19 cellular contexts compared by ENCODE assay signal in genomic region chr12:115828151-115828550, GRCh38.
DNase-seq lines count a peak whose midpoint lies in the region; ATAC-seq and TF ChIP-seq lines count a peak whose summit lies in the region.
"Had no signal": no experiment of that assay in that cellular context is flagged by ENCODE, and none has a peak within 500 bp of the region (broad histone marks: within the 10 kb centered on the region; RNA-seq: fewer than 3 reads in every experiment).

No MANE protein-coding gene starts in this region.

- DNase-seq in EH (ENCODE audit: low read depth): peak; percentile 7
- peak; percentile 3 for DNase-seq in choroid plexus epithelial cell (ENCODE audit: low read depth)
- no peak for DNase-seq in NCI-H2171 (lab: John Stamatoyannopoulos, UW)
- no peak for DNase-seq in right atrium auricular region (ENCODE audit: low spot score)
- no peak for DNase-seq in testis
- DNase-seq: 8988T; ACHN; BE2C; C1 segment of cervical spinal cord; Caco-2; Calu3; CD4-positive, alpha-beta T cell; CD8-positive, alpha-beta T cell; DMS79 treated with DMSO at 0.1 percent for 48 hours; GF-D8 had no signal

- ATAC-seq in SK-N-SH treated with all-trans-retinoic acid at 6 μM for 48 hours: no peak
- ATAC-seq: CD8-positive, alpha-beta T cell had no signal

- intact Hi-C loops in testis (cut with DNase I; ENCODE audit: low total_unique reads): no loop called here

- TF ChIP-seq CTCF in 22Rv1 (IDR thresholded peaks at IDR 0.05): no peak
- no peak for TF ChIP-seq CTCF in VCaP (conservative IDR thresholded peaks at IDR 0.05)
- no peak for TF ChIP-seq CTCF in choroid plexus epithelial cell (conservative IDR thresholded peaks at IDR 0.05; ENCODE audit: low read depth, low read length)
- no peak for TF ChIP-seq CTCF in right atrium auricular region (IDR thresholded peaks at IDR 0.05)
- TF ChIP-seq CTCF in testis (IDR thresholded peaks at IDR 0.05): no peak

- no peak for TF ChIP-seq POLR2A in testis (IDR thresholded peaks at IDR 0.05)

- H3K27ac ChIP-seq in 22Rv1: peak overlapping the region; percentile 87; the same call in 1 of the 2 replicates
- peak overlapping the region; percentile 93 for H3K27ac ChIP-seq in VCaP
- no peak overlapping the region for H3K27ac ChIP-seq in right atrium auricular region
- no peak overlapping the region for H3K27ac ChIP-seq in testis
- H3K27ac ChIP-seq: BLaER1 had no signal

- H3K36me3 ChIP-seq in right atrium auricular region (no peaks in the 10 kb centered on the region), testis (ENCODE audit: low read depth, missing control alignments) (no peaks in the 10 kb centered on the region)
- H3K36me3 ChIP-seq: BE2C, BLaER1 had no signal

- H3K9me3 ChIP-seq in right atrium auricular region (peaks cover 0 to 12% of the 10 kb centered on the region in 2 donors), testis (no peaks in the 10 kb centered on the region)
- H3K9me3 ChIP-seq: BE2C, Caco-2 had no signal

- H3K27me3 ChIP-seq in right atrium auricular region (no peaks in the 10 kb centered on the region), testis (no peaks in the 10 kb centered on the region)
- H3K27me3 ChIP-seq: BE2C, BLaER1 had no signal

- no peaks in the 10 kb centered on the region for H3K4me1 ChIP-seq in right atrium auricular region
- H3K4me1 ChIP-seq in testis: no peaks in the 10 kb centered on the region
- H3K4me1 ChIP-seq: BE2C, BLaER1, Caco-2 had no signal

- WGBS in testis, 2 donors: 62 to 74% methylated on average over 5 of the region's 5 CpGs

- no peak overlapping the region for H3K4me3 ChIP-seq in choroid plexus epithelial cell (ENCODE audit: low read depth, low read length)
- H3K4me3 ChIP-seq in right atrium auricular region: no peak overlapping the region
- H3K4me3 ChIP-seq in testis: no peak overlapping the region
- H3K4me3 ChIP-seq: BLaER1 had no signal

TF ChIP-seq in SK-N-SH treated with all-trans-retinoic acid at 6 μM for 48 hours, 23 proteins besides CTCF, POLR2A, EP300 and RAD21:
- TF ChIP-seq, protein P1, sequence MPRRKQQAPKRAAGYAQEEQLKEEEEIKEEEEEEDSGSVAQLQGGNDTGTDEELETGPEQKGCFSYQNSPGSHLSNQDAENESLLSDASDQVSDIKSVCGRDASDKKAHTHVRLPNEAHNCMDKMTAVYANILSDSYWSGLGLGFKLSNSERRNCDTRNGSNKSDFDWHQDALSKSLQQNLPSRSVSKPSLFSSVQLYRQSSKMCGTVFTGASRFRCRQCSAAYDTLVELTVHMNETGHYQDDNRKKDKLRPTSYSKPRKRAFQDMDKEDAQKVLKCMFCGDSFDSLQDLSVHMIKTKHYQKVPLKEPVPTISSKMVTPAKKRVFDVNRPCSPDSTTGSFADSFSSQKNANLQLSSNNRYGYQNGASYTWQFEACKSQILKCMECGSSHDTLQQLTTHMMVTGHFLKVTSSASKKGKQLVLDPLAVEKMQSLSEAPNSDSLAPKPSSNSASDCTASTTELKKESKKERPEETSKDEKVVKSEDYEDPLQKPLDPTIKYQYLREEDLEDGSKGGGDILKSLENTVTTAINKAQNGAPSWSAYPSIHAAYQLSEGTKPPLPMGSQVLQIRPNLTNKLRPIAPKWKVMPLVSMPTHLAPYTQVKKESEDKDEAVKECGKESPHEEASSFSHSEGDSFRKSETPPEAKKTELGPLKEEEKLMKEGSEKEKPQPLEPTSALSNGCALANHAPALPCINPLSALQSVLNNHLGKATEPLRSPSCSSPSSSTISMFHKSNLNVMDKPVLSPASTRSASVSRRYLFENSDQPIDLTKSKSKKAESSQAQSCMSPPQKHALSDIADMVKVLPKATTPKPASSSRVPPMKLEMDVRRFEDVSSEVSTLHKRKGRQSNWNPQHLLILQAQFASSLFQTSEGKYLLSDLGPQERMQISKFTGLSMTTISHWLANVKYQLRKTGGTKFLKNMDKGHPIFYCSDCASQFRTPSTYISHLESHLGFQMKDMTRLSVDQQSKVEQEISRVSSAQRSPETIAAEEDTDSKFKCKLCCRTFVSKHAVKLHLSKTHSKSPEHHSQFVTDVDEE (CRISPR knock-in tag; IDR thresholded peaks at IDR 0.05): no peak
- TF ChIP-seq GLIS3 (CRISPR knock-in tag; IDR thresholded peaks at IDR 0.05) (no peak), ZNF70 (CRISPR knock-in tag; IDR thresholded peaks at IDR 0.05) (no peak), BACH2 (CRISPR knock-in tag; IDR thresholded peaks at IDR 0.05; ENCODE audit: borderline replicate concordance) (no peak), ESRRG (CRISPR knock-in tag; IDR thresholded peaks at IDR 0.05) (no peak), OSR1 (CRISPR knock-in tag; IDR thresholded peaks at IDR 0.05) (no peak), TOX (CRISPR knock-in tag; IDR thresholded peaks at IDR 0.05; ENCODE audit: borderline replicate concordance) (no peak), SNAI2 (CRISPR knock-in tag; IDR thresholded peaks at IDR 0.05) (no peak), ZC3H10 (CRISPR knock-in tag; IDR thresholded peaks at IDR 0.05) (no peak), ZNF8 (CRISPR knock-in tag; IDR thresholded peaks at IDR 0.05) (no peak), PATZ1 (CRISPR knock-in tag; IDR thresholded peaks at IDR 0.05; ENCODE audit: borderline replicate concordance) (no peak), ZFP30 (CRISPR knock-in tag; IDR thresholded peaks at IDR 0.05) (no peak), ISL1 (CRISPR knock-in tag; IDR thresholded peaks at IDR 0.05) (no peak)
TF ChIP-seq in SK-N-SH treated with all-trans-retinoic acid at 6 μM for 48 hours: peak in this region for 0.

Comparison
In these comparisons a context has a peak if more than half of its experiments do, and no peak if none do; other contexts are left out.
1. H3K27ac ChIP-seq: peak in 22Rv1 (single experiment) and VCaP (single experiment); none in right atrium auricular region (0 of 2) and testis (0 of 2).
2. DNase-seq: peak in EH (single experiment) and choroid plexus epithelial cell (single experiment); none in NCI-H2171 (single experiment), right atrium auricular region (single experiment) and testis (single experiment).